ENCODE assay signal across 19 cellular contexts in genomic region chr2:99645960-99646359, GRCh38.
DNase-seq lines count a peak whose midpoint lies in the region; ATAC-seq and TF ChIP-seq lines count a peak whose summit lies in the region.
"Had no signal": no experiment of that assay in that cellular context is flagged by ENCODE, and none has a peak within 500 bp of the region (broad histone marks: within the 10 kb centered on the region; RNA-seq: fewer than 3 reads in every experiment).

No MANE protein-coding gene starts in this region.

- no peak overlapping the region for H2BK120ac ChIP-seq in neuronal stem cell (ENCODE audit: low read depth, low read length)

- H3K27me3 Mint-ChIP-seq in brain, result peaks cover 6% of the 10 kb centered on the region
- no peaks in the 10 kb centered on the region for H3K27me3 Mint-ChIP-seq in osteocyte (ENCODE audit: unreplicated experiment)
- H3K27me3 Mint-ChIP-seq: CD4-positive, CD25-positive, alpha-beta regulatory T cell had no signal

- no peak overlapping the region for H3K4ac ChIP-seq in neuronal stem cell (ENCODE audit: low read length)

- DNase-seq in esophagus muscularis mucosa (ENCODE audit: extremely low spot score) (peak; percentile 64), osteocyte (ENCODE audit: extremely low spot score, unreplicated experiment) (no peak), neuronal stem cell (ENCODE audit: low spot score) (no peak), left cardiac atrium (no peak)
- DNase-seq: ACHN; BE2C; C1 segment of cervical spinal cord; CD4-positive, CD25-positive, alpha-beta regulatory T cell; CD8-positive, alpha-beta memory T cell; COR-L47; DMS 273 treated with DMSO at 0.1 percent for 48 hours; DMS53; DND-41; EL; GM23248; HCEC 1CT had no signal

- H3K4me3 ChIP-seq in esophagus muscularis mucosa, result no peak overlapping the region
- no peak overlapping the region for H3K4me3 ChIP-seq in neuronal stem cell (ENCODE audit: low read length in 2 of 2)
- H3K4me3 ChIP-seq: GM12878, GM23248 had no signal

- H3K27ac ChIP-seq in esophagus muscularis mucosa (replicated peaks in 1 of 4) (no peak overlapping the region), neuronal stem cell (replicated peaks; ENCODE audit: low read length) (no peak overlapping the region)
- H3K27ac ChIP-seq: GM23248 had no signal

- H3K27me3 ChIP-seq in esophagus muscularis mucosa (no peaks in the 10 kb centered on the region), neuronal stem cell (ENCODE audit: control insufficient read depth in 3 of 3, insufficient read depth in 3 of 3, low read depth in 1 of 3, low read length in 3 of 3) (no peaks in the 10 kb centered on the region)
- H3K27me3 ChIP-seq: BE2C had no signal

- TF ChIP-seq EP300 in esophagus muscularis mucosa (IDR thresholded peaks at IDR 0.05), result no peak

- no peak overlapping the region for H4K8ac ChIP-seq in neuronal stem cell (ENCODE audit: low read depth, low read length)

- intact Hi-C loops in esophagus muscularis mucosa (cut with DNase I), result no loop called here
- intact Hi-C loops in left cardiac atrium (cut with DNase I), result no loop called here

- no peak overlapping the region for H3K9ac ChIP-seq in neuronal stem cell (ENCODE audit: low read depth, low read length, poor library complexity)
- H3K9ac ChIP-seq: GM23248 had no signal

- no peaks in the 10 kb centered on the region for H3K9me3 ChIP-seq in esophagus muscularis mucosa
- H3K9me3 ChIP-seq in neuronal stem cell (replicated peaks in 1 of 2; ENCODE audit: control insufficient read depth in 2 of 2, insufficient read depth in 1 of 2, low read depth in 1 of 2, low read length in 2 of 2), result no peaks in the 10 kb centered on the region
- H3K9me3 ChIP-seq: BE2C had no signal

- peak overlapping the region in 3 of 5 experiments; percentile 67 to 93 (median 74) for H3K27ac Mint-ChIP-seq in brain
- H3K27ac Mint-ChIP-seq in osteocyte (ENCODE audit: unreplicated experiment), result peak overlapping the region; percentile 2
- H3K27ac Mint-ChIP-seq: CD4-positive, CD25-positive, alpha-beta regulatory T cell; CD8-positive, alpha-beta memory T cell had no signal

- TF ChIP-seq CTCF in brain (conservative IDR thresholded peaks at IDR 0.05) (no peak), esophagus muscularis mucosa (IDR thresholded peaks at IDR 0.05) (no peak), osteocyte (IDR thresholded peaks at IDR 0.05) (no peak)

- H3K9me3 Mint-ChIP-seq in brain, result peaks cover 0 to 7% (median 0%) of the 10 kb centered on the region in 5 experiments
- H3K9me3 Mint-ChIP-seq in osteocyte (ENCODE audit: unreplicated experiment), result no peaks in the 10 kb centered on the region
- H3K9me3 Mint-ChIP-seq: CD8-positive, alpha-beta memory T cell had no signal

- H3K4me1 ChIP-seq in esophagus muscularis mucosa, result peaks cover 20 to 47% (median 41%) of the 10 kb centered on the region in 4 donors
- H3K4me1 ChIP-seq in neuronal stem cell (ENCODE audit: control insufficient read depth in 2 of 2, insufficient read depth in 1 of 2, low read depth in 1 of 2, low read length in 2 of 2), result peaks cover 0 to 10% of the 10 kb centered on the region in 2 donors

- H3K4me3 Mint-ChIP-seq in brain, result no peak overlapping the region
- no peak overlapping the region for H3K4me3 Mint-ChIP-seq in osteocyte (ENCODE audit: unreplicated experiment)
- H3K4me3 Mint-ChIP-seq: CD4-positive, CD25-positive, alpha-beta regulatory T cell; CD8-positive, alpha-beta memory T cell had no signal

- no peak overlapping the region for H2AFZ ChIP-seq in neuronal stem cell (ENCODE audit: low read length)
- H2AFZ ChIP-seq: GM23248 had no signal

- no peak overlapping the region for H2BK12ac ChIP-seq in neuronal stem cell (ENCODE audit: low read length)

- H3K36me3 ChIP-seq in esophagus muscularis mucosa (no peaks in the 10 kb centered on the region), neuronal stem cell (replicated peaks in 1 of 2; ENCODE audit: control insufficient read depth in 2 of 2, insufficient read depth in 2 of 2, low read length in 2 of 2) (no peaks in the 10 kb centered on the region)
- H3K36me3 ChIP-seq: BE2C had no signal

- H2AK5ac ChIP-seq in neuronal stem cell (ENCODE audit: low read depth, low read length), result no peak overlapping the region

- no peak overlapping the region for H4K91ac ChIP-seq in neuronal stem cell (ENCODE audit: low read depth, low read length, poor library complexity)

- WGBS in esophagus muscularis mucosa, result 85% methylated on average over 2 of the region's 2 CpGs
- WGBS in neuronal stem cell (ENCODE audit: extremely low coverage in 2 of 2, insufficient read length in 2 of 2, insufficient replicate concordance in 1 of 2), 2 donors, result no CpG with 5 or more reads among the region's 2 CpGs

- H3K4me2 ChIP-seq in neuronal stem cell (ENCODE audit: insufficient read depth, low read length, poor library complexity, severe bottlenecking), result no peak overlapping the region

- no peak overlapping the region for H2BK15ac ChIP-seq in neuronal stem cell (ENCODE audit: low read length)

- no peak overlapping the region for H3K14ac ChIP-seq in neuronal stem cell (ENCODE audit: low read length)

- ATAC-seq in GM21576 (IDR thresholded peaks at IDR 0.05; ENCODE audit: unreplicated experiment), result no peak
- no peak for ATAC-seq in left cardiac atrium
- ATAC-seq: GM12878 had no signal

- TF ChIP-seq POLR2A in esophagus muscularis mucosa (IDR thresholded peaks at IDR 0.05; ENCODE audit: low read depth), result no peak

- no peak overlapping the region for H3K18ac ChIP-seq in neuronal stem cell (ENCODE audit: low read length)

- H3K23ac ChIP-seq in neuronal stem cell (ENCODE audit: low read depth, low read length, poor library complexity), result no peak overlapping the region

- H3K36me3 Mint-ChIP-seq in brain (peaks cover 4% of the 10 kb centered on the region), osteocyte (ENCODE audit: unreplicated experiment) (peaks cover 52% of the 10 kb centered on the region)

- H3K4me1 Mint-ChIP-seq in brain (peaks cover 60% of the 10 kb centered on the region), osteocyte (ENCODE audit: unreplicated experiment) (peaks cover 19% of the 10 kb centered on the region)
- H3K4me1 Mint-ChIP-seq: CD4-positive, CD25-positive, alpha-beta regulatory T cell; CD8-positive, alpha-beta memory T cell had no signal

- H3K79me1 ChIP-seq in neuronal stem cell (ENCODE audit: low read depth, low read length), result no peaks in the 10 kb centered on the region

- no peak overlapping the region for H2BK5ac ChIP-seq in neuronal stem cell (ENCODE audit: low read length)
